In the genomic region with DNA sequence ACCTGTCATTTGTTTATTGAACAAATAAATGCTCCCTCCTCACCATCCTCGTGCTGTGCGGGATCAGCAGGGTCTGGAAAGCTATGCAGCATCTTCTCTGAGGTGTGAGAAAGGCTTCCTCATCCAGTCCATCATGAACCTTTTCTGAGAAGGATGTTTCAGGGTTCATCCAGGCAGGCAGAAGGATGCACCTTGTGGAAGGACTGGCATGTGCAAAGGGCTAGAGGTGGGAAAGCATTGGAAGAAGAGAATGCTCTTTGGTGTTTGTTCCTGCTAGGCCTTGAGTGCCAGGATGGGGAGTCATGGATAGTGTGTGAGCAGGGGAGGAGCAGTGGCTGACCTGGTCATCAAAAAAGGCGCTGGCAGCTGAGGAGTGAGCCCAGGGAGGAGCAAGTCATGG, we compare ENCODE assay signal across 24 cellular contexts. TPM values are rescaled to one million over a fixed set of nuclear protein-coding genes. Genes with fewer than 3 reads are reported as not detected.
"Had no signal": no experiment of that assay in that cellular context is flagged by ENCODE, and none has a peak within 500 bp of the region (broad histone marks: within the 10 kb centered on the region; RNA-seq: fewer than 3 reads in every experiment).

No MANE protein-coding gene starts in this region.

- H3K27me3 Mint-ChIP-seq: type B pancreatic cell had no signal

- H3K36me3 ChIP-seq: colonic mucosa, heart left ventricle, ovary, right atrium auricular region, thyroid gland had no signal

- H3K27ac ChIP-seq: colonic mucosa, heart left ventricle, ovary, right atrium auricular region, thyroid gland had no signal

- H3K4me3 Mint-ChIP-seq: endodermal cell, naive B cell, nephron progenitor cell, type B pancreatic cell had no signal

- FAIRE-seq: small intestine, urothelium cell line had no signal

- DNase-seq: colonic mucosa; dermis blood vessel endothelial cell; effector CD4-positive, alpha-beta T cell; endodermal cell; foreskin melanocyte; heart left ventricle; hippocampal formation; left colon; left ventricle myocardium superior; mesenchymal stem cell; naive B cell; nephron progenitor cell; small intestine; stimulated activated CD4-positive, alpha-beta T cell treated with anti-CD3 and anti-CD28 coated beads, Interleukin-12 subunit alpha, Interleukin-12 subunit beta, amount 100 ng/mL, for 4 hours; stimulated activated naive CD4-positive, alpha-beta T cell treated with Interleukin-2 at 50 U/mL for 16 hours; thyroid gland had no signal

- ATAC-seq: heart left ventricle, left colon, left ventricle myocardium superior had no signal

- H3K27ac Mint-ChIP-seq: endodermal cell, nephron progenitor cell, type B pancreatic cell had no signal

- H3K4me3 ChIP-seq: colonic mucosa, heart left ventricle, lung, ovary, right atrium auricular region, thyroid gland had no signal

- H3K9me3 ChIP-seq: colonic mucosa, ovary, thyroid gland had no signal

- H3K4me1 ChIP-seq: colonic mucosa had no signal

- H3K9me3 Mint-ChIP-seq: type B pancreatic cell had no signal

- H3K27me3 ChIP-seq: ovary, thyroid gland had no signal

RNA-seq across cellular contexts. Expression of gene PRSS57, which starts 20.1 kb away (rescaled TPM):
- total RNA-seq: colonic mucosa, dermis blood vessel endothelial cell, endodermal cell, heart left ventricle, kidney epithelial cell, left colon, left ventricle myocardium superior, posterior vena cava, right atrium auricular region, thyroid gland had no signal
- polyA plus RNA-seq: esophagus, heart left ventricle, small intestine had no signal

RNA-seq across cellular contexts. Expression of gene MISP, which starts 35.6 kb away (rescaled TPM):
- total RNA-seq: dermis blood vessel endothelial cell, left ventricle myocardium superior had no signal
